Comparison of ENCODE assay signal across 10 cellular contexts in the genomic region with DNA sequence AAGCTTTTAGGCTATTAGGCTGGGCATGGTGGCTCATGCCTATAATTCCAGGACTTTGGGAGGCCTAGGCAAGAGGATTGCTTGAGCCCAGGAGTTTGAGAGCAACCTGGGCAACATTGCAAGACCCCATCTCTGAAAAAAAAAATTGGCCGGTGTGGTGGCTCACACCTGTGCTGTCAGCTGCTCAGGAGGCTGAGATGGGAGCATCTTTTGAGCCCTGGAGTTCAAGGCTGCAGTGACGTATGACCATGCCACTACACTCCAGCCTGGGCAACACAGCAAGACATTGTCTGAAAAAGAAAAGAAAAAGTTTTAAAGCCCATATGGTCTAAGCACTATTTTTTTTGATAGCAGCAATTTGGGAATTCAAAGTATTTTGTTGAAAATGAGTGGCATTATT. TPM values are rescaled to one million over a fixed set of nuclear protein-coding genes. Genes with fewer than 3 reads are reported as not detected.
A peak's percentile ranks its signal among the peaks of the same experiment; 100 is the strongest.
DNase-seq lines count a peak whose midpoint lies in the region; ATAC-seq and TF ChIP-seq lines count a peak whose summit lies in the region.
"Had no signal": no experiment of that assay in that cellular context is flagged by ENCODE, and none has a peak within 500 bp of the region (broad histone marks: within the 10 kb centered on the region; RNA-seq: fewer than 3 reads in every experiment).

No MANE protein-coding gene starts in this region.

- H3K4me3 ChIP-seq in HL-60 (replicated peaks; ENCODE audit: insufficient read depth, low read length): no peak overlapping the region
- no peak overlapping the region for H3K4me3 ChIP-seq in thymus (ENCODE audit: low read length)
- H3K4me3 ChIP-seq in effector memory CD4-positive, alpha-beta T cell (ENCODE audit: insufficient read depth, low read depth, low read length, poor library complexity, severe bottlenecking): no peak overlapping the region

- H3K9me3 Mint-ChIP-seq in activated naive CD8-positive, alpha-beta T cell (ENCODE audit: low read depth): no peaks in the 10 kb centered on the region
- no peaks in the 10 kb centered on the region for H3K9me3 Mint-ChIP-seq in activated naive CD8-positive, alpha-beta T cell treated with anti-CD3 and anti-CD28 coated beads, Interleukin-2, amount 50 U/mL, for 24 hours

- peak overlapping the region; percentile 32 for H3K4me3 Mint-ChIP-seq in activated naive CD8-positive, alpha-beta T cell
- no peak overlapping the region for H3K4me3 Mint-ChIP-seq in activated naive CD8-positive, alpha-beta T cell treated with anti-CD3 and anti-CD28 coated beads, Interleukin-2, amount 50 U/mL, for 24 hours

- peaks cover 12% of the 10 kb centered on the region for H3K36me3 ChIP-seq in thymus (ENCODE audit: control insufficient read depth, insufficient read depth)
- peaks cover 8% of the 10 kb centered on the region for H3K36me3 ChIP-seq in effector memory CD4-positive, alpha-beta T cell (ENCODE audit: control insufficient read depth, insufficient read depth, low read length)

- H3K27me3 Mint-ChIP-seq in activated naive CD8-positive, alpha-beta T cell: no peaks in the 10 kb centered on the region
- H3K27me3 Mint-ChIP-seq in activated naive CD8-positive, alpha-beta T cell treated with anti-CD3 and anti-CD28 coated beads, Interleukin-2, amount 50 U/mL, for 24 hours: no peaks in the 10 kb centered on the region

- ATAC-seq in activated naive CD8-positive, alpha-beta T cell treated with anti-CD3 and anti-CD28 coated beads, Interleukin-2, amount 50 U/mL, for 24 hours: no peak
- ATAC-seq: PC-3 had no signal

- peaks cover 23% of the 10 kb centered on the region for H3K4me1 Mint-ChIP-seq in activated naive CD8-positive, alpha-beta T cell (ENCODE audit: low read depth)
- peaks cover 36% of the 10 kb centered on the region for H3K4me1 Mint-ChIP-seq in activated naive CD8-positive, alpha-beta T cell treated with anti-CD3 and anti-CD28 coated beads, Interleukin-2, amount 50 U/mL, for 24 hours

- no peak for DNase-seq in activated naive CD8-positive, alpha-beta T cell treated with anti-CD3 and anti-CD28 coated beads, Interleukin-2, amount 50 U/mL, for 24 hours
- DNase-seq in HL-60 (ENCODE audit: low read depth in 1 of 2, low spot score in 1 of 2) (no peak), NCI-H446 (lab: John Stamatoyannopoulos, UW) (no peak)
- DNase-seq in effector memory CD4-positive, alpha-beta T cell: no peak
- DNase-seq: NCI-H1092 treated with DMSO at 0.1 percent for 48 hours, NCI-H1694 treated with DMSO at 0.1 percent for 48 hours, PC-3 had no signal

- 84% methylated on average over 2 of the region's 2 CpGs for WGBS in thymus

- H3K27ac Mint-ChIP-seq in activated naive CD8-positive, alpha-beta T cell: peak overlapping the region; percentile 85
- no peak overlapping the region for H3K27ac Mint-ChIP-seq in activated naive CD8-positive, alpha-beta T cell treated with anti-CD3 and anti-CD28 coated beads, Interleukin-2, amount 50 U/mL, for 24 hours

- H3K27ac ChIP-seq in HL-60 (replicated peaks) (peak overlapping the region; percentile 67), angular gyrus (ENCODE audit: low read depth, low read length) (peak overlapping the region; percentile 48), thymus (ENCODE audit: low read depth) (peak overlapping the region; percentile 60)
- H3K27ac ChIP-seq in effector memory CD4-positive, alpha-beta T cell (ENCODE audit: insufficient read depth, low read length, poor library complexity, severe bottlenecking): no peak overlapping the region

- H3K4me1 ChIP-seq in thymus (ENCODE audit: control insufficient read depth, insufficient read depth, low read length): peaks cover 5% of the 10 kb centered on the region
- no peaks in the 10 kb centered on the region for H3K4me1 ChIP-seq in effector memory CD4-positive, alpha-beta T cell (ENCODE audit: control insufficient read depth, insufficient read depth, low read length, poor library complexity, severe bottlenecking)

- no peaks in the 10 kb centered on the region for H3K9me3 ChIP-seq in thymus (ENCODE audit: control insufficient read depth)
- no peaks in the 10 kb centered on the region for H3K9me3 ChIP-seq in effector memory CD4-positive, alpha-beta T cell (ENCODE audit: control insufficient read depth, low read length)

- no peak for TF ChIP-seq CTCF in HL-60 (IDR thresholded peaks at IDR 0.05; ENCODE audit: insufficient read depth, low read length)

- no peaks in the 10 kb centered on the region for H3K27me3 ChIP-seq in HL-60 (ENCODE audit: insufficient read depth, poor library complexity, severe bottlenecking)
- no peaks in the 10 kb centered on the region for H3K27me3 ChIP-seq in thymus (ENCODE audit: control insufficient read depth, insufficient read depth)
- H3K27me3 ChIP-seq in effector memory CD4-positive, alpha-beta T cell (replicated peaks; ENCODE audit: control insufficient read depth, insufficient read depth, low read length, poor library complexity, severe bottlenecking): no peaks in the 10 kb centered on the region

- peaks cover 7% of the 10 kb centered on the region for H3K36me3 Mint-ChIP-seq in activated naive CD8-positive, alpha-beta T cell
- peaks cover 16% of the 10 kb centered on the region for H3K36me3 Mint-ChIP-seq in activated naive CD8-positive, alpha-beta T cell treated with anti-CD3 and anti-CD28 coated beads, Interleukin-2, amount 50 U/mL, for 24 hours (ENCODE audit: low read depth)

RNA-seq across cellular contexts. Expression of gene SEC61A2, which starts 15.8 kb away (rescaled TPM):
- polyA plus RNA-seq in thymus: 12.3 TPM

RNA-seq across cellular contexts. Expression of gene DHTKD1, which starts 44.9 kb away (rescaled TPM):
- polyA plus RNA-seq in thymus: 10.5 TPM
